8 cellular contexts compared by ENCODE assay signal in genomic region chr13:40221460-40222201, GRCh38.
A peak's percentile ranks its signal among the peaks of the same experiment; 100 is the strongest.
DNase-seq lines count a peak whose midpoint lies in the region; ATAC-seq lines count a peak whose summit lies in the region.

No MANE protein-coding gene starts in this region.

- peak; percentile 68 for ATAC-seq in activated naive CD8-positive, alpha-beta T cell treated with anti-CD3 and anti-CD28 coated beads, Interleukin-2, amount 50 U/mL, for 24 hours
- ATAC-seq in stimulated activated naive CD8-positive, alpha-beta T cell treated with anti-CD3 and anti-CD28 coated beads, Interleukin-15, amount 100 ng/mL, for 72 hours: peak; percentile 71

- peak overlapping the region; percentile 10 for H3K4me3 Mint-ChIP-seq in activated naive CD8-positive, alpha-beta T cell treated with anti-CD3 and anti-CD28 coated beads, Interleukin-2, amount 50 U/mL, for 24 hours
- H3K4me3 Mint-ChIP-seq in stimulated activated naive CD8-positive, alpha-beta T cell treated with anti-CD3 and anti-CD28 coated beads, Interleukin-15, amount 100 ng/mL, for 72 hours: peak overlapping the region; percentile 14 to 49

- H3K27me3 Mint-ChIP-seq in activated naive CD8-positive, alpha-beta T cell treated with anti-CD3 and anti-CD28 coated beads, Interleukin-2, amount 50 U/mL, for 24 hours: no peaks in the 10 kb centered on the region
- no peaks in the 10 kb centered on the region for H3K27me3 Mint-ChIP-seq in stimulated activated naive CD8-positive, alpha-beta T cell treated with anti-CD3 and anti-CD28 coated beads, Interleukin-15, amount 100 ng/mL, for 72 hours

- DNase-seq in NCI-H226 (peak; percentile 29), kidney glomerular epithelial cell (lab: John Stamatoyannopoulos, UW) (peak; percentile 90), NCI-H748 (lab: John Stamatoyannopoulos, UW; ENCODE audit: unreplicated experiment) (no peak), NAMALWA (ENCODE audit: low spot score) (no peak), NCI-H1436 (lab: John Stamatoyannopoulos, UW) (no peak), hippocampal formation (lab: John Stamatoyannopoulos, UW) (no peak)
- no peak for DNase-seq in activated naive CD8-positive, alpha-beta T cell treated with anti-CD3 and anti-CD28 coated beads, Interleukin-2, amount 50 U/mL, for 24 hours
- peak; percentile 14 to 42 for DNase-seq in stimulated activated naive CD8-positive, alpha-beta T cell treated with anti-CD3 and anti-CD28 coated beads, Interleukin-15, amount 100 ng/mL, for 72 hours

- peak overlapping the region; percentile 73 for H3K27ac Mint-ChIP-seq in activated naive CD8-positive, alpha-beta T cell treated with anti-CD3 and anti-CD28 coated beads, Interleukin-2, amount 50 U/mL, for 24 hours
- H3K27ac Mint-ChIP-seq in stimulated activated naive CD8-positive, alpha-beta T cell treated with anti-CD3 and anti-CD28 coated beads, Interleukin-15, amount 100 ng/mL, for 72 hours: peak overlapping the region; percentile 81 to 83

- H3K9me3 Mint-ChIP-seq in activated naive CD8-positive, alpha-beta T cell treated with anti-CD3 and anti-CD28 coated beads, Interleukin-2, amount 50 U/mL, for 24 hours: peaks cover 4% of the 10 kb centered on the region
- peaks cover 0 to 2% of the 10 kb centered on the region in 2 donors for H3K9me3 Mint-ChIP-seq in stimulated activated naive CD8-positive, alpha-beta T cell treated with anti-CD3 and anti-CD28 coated beads, Interleukin-15, amount 100 ng/mL, for 72 hours

- H3K4me1 Mint-ChIP-seq in activated naive CD8-positive, alpha-beta T cell treated with anti-CD3 and anti-CD28 coated beads, Interleukin-2, amount 50 U/mL, for 24 hours: peaks cover 50% of the 10 kb centered on the region
- peaks cover 58% of the 10 kb centered on the region for H3K4me1 Mint-ChIP-seq in stimulated activated naive CD8-positive, alpha-beta T cell treated with anti-CD3 and anti-CD28 coated beads, Interleukin-15, amount 100 ng/mL, for 72 hours

- peaks cover 4% of the 10 kb centered on the region for H3K36me3 Mint-ChIP-seq in activated naive CD8-positive, alpha-beta T cell treated with anti-CD3 and anti-CD28 coated beads, Interleukin-2, amount 50 U/mL, for 24 hours (ENCODE audit: low read depth)

Comparison
In these comparisons a context has a peak if more than half of its experiments do, and no peak if none do; other contexts are left out.
1. DNase-seq: peak in NCI-H226 (single experiment), kidney glomerular epithelial cell (single experiment) and stimulated activated naive CD8-positive, alpha-beta T cell treated with anti-CD3 and anti-CD28 coated beads, Interleukin-15, amount 100 ng/mL, for 72 hours (2 of 2); none in activated naive CD8-positive, alpha-beta T cell treated with anti-CD3 and anti-CD28 coated beads, Interleukin-2, amount 50 U/mL, for 24 hours (single experiment), NCI-H748 (single experiment), NAMALWA (single experiment), NCI-H1436 (single experiment) and hippocampal formation (0 of 2).